ENCODE assay signal across 8 cellular contexts in genomic region chr9:120711841-120712538, GRCh38. TPM values are rescaled to one million over a fixed set of nuclear protein-coding genes. Genes with fewer than 3 reads are reported as not detected.
DNase-seq lines count a peak whose midpoint lies in the region; ATAC-seq, FAIRE-seq and TF ChIP-seq lines count a peak whose summit lies in the region.

No MANE protein-coding gene starts in this region.

- no peak overlapping the region for H4K91ac ChIP-seq in H1 (replicated peaks; ENCODE audit: insufficient read length, low read length)

- H4K8ac ChIP-seq in H1 (ENCODE audit: extremely low read depth, insufficient read depth, low read length) = no peak overlapping the region
- H4K8ac ChIP-seq in mesendoderm (ENCODE audit: low read depth, low read length) = no peak overlapping the region

- H3K36me3 ChIP-seq in Panc1 (ENCODE audit: control insufficient read depth, insufficient read depth, low read length) = no peaks in the 10 kb centered on the region
- no peaks in the 10 kb centered on the region for H3K36me3 ChIP-seq in H1 (ENCODE audit: control insufficient read depth in 2 of 4, insufficient read depth in 4 of 4, low read length in 3 of 4)
- H3K36me3 ChIP-seq in ovary = no peaks in the 10 kb centered on the region
- H3K36me3 ChIP-seq in mesendoderm (ENCODE audit: control insufficient read depth, insufficient read depth, low read length) = no peaks in the 10 kb centered on the region

- TF ChIP-seq CTCF in Panc1 (IDR thresholded peaks at IDR 0.05) = no peak
- TF ChIP-seq CTCF in H1 (IDR thresholded peaks at IDR 0.05; ENCODE audit: control extremely low read depth in 1 of 3, insufficient read depth in 1 of 3, low read depth in 1 of 3, low read length in 3 of 3) = no peak
- TF ChIP-seq CTCF in ovary (IDR thresholded peaks at IDR 0.05) = no peak

- H3K27ac ChIP-seq in Panc1 (ENCODE audit: low read length) (peak overlapping the region; percentile 74), H1 (ENCODE audit: low read depth, low read length) (no peak overlapping the region), ovary (peak overlapping the region in 1 of 2 donors; percentile 3), mesendoderm (ENCODE audit: low read depth, low read length) (no peak overlapping the region)

- FAIRE-seq in H1 (lab: Jason Lieb, UNC) = no peak

- H3K9me3 ChIP-seq in Panc1 (ENCODE audit: control insufficient read depth, insufficient read depth, low read depth, low read length) = no peaks in the 10 kb centered on the region
- H3K9me3 ChIP-seq in H1 (ENCODE audit: insufficient read depth in 2 of 2, low read depth in 1 of 2, low read length in 1 of 2) = no peaks in the 10 kb centered on the region
- no peaks in the 10 kb centered on the region for H3K9me3 ChIP-seq in ovary

- no peak overlapping the region for H2BK5ac ChIP-seq in H1 (ENCODE audit: low read depth, low read length)
- no peak overlapping the region for H2BK5ac ChIP-seq in mesendoderm (ENCODE audit: low read length)

- no peak overlapping the region for H4K5ac ChIP-seq in H1 (ENCODE audit: insufficient read length, low read depth, low read length)
- H4K5ac ChIP-seq in mesendoderm (ENCODE audit: low read length) = no peak overlapping the region

- in situ Hi-C loops in Panc1 (cut with HindIII; ENCODE audit: low pct_unique_long_range_greater_than_20kb, low sequenced_read_pairs) = no loop called here

- no peak overlapping the region for H3K4ac ChIP-seq in H1 (replicated peaks; ENCODE audit: insufficient read length, low read depth, low read length)
- H3K4ac ChIP-seq in mesendoderm (ENCODE audit: low read depth, low read length) = no peak overlapping the region

- BruUV-seq in Panc1 (replicated peaks; lab: Mats Ljungman, UMichigan) = no TSS peak

- H3K9ac ChIP-seq in H1 (replicated peaks in 1 of 4; ENCODE audit: extremely low read depth in 1 of 4, low read depth in 3 of 4, low read length in 3 of 4) = no peak overlapping the region
- H3K9ac ChIP-seq in mesendoderm (ENCODE audit: low read length) = no peak overlapping the region

- H3K4me3 ChIP-seq in Panc1 (ENCODE audit: low read depth in 2 of 2, low read length in 2 of 2) = peak overlapping the region; percentile 56 to 66
- no peak overlapping the region for H3K4me3 ChIP-seq in H1 (ENCODE audit: extremely low read depth in 1 of 4, insufficient read depth in 2 of 4, low read depth in 3 of 4, low read length in 4 of 4)
- peak overlapping the region; percentile 4 for H3K4me3 ChIP-seq in ovary
- H3K4me3 ChIP-seq in mesendoderm (ENCODE audit: low read length) = no peak overlapping the region

- CTCF ChIA-PET in Panc1 (lab: Charles Lee) (no interaction called here), H1 (lab: Charles Lee; ENCODE audit: partially characterized antibody) (interaction anchor here (0.7 to 1.4 kb wide), 3 partner anchors 12 to 20 kb away, joined by 3 to 4 read pairs (median 4); no protein-coding TSS in a partner anchor)

- H3K4me2 ChIP-seq in H1 (ENCODE audit: insufficient read depth in 1 of 2, low read depth in 2 of 2, low read length in 2 of 2) (no peak overlapping the region), mesendoderm (ENCODE audit: low read length) (no peak overlapping the region)

- H3K14ac ChIP-seq in H1 (ENCODE audit: insufficient read length) = no peak overlapping the region

- H3K27me3 ChIP-seq in Panc1 (ENCODE audit: control insufficient read depth, insufficient read depth, low read length) (no peaks in the 10 kb centered on the region), H1 (replicated peaks in 1 of 4; ENCODE audit: control insufficient read depth in 3 of 4, extremely low read depth in 1 of 4, insufficient read depth in 3 of 4, low read length in 3 of 4) (peaks cover 4 to 17% (median 15%) of the 10 kb centered on the region in 4 experiments; a peak in 6 of 7 replicates), ovary (no peaks in the 10 kb centered on the region), mesendoderm (ENCODE audit: insufficient read depth, low read length, poor library complexity) (peaks cover 5% of the 10 kb centered on the region)

- intact Hi-C loops in Panc1 (cut with micrococcal nuclease; ENCODE audit: unreplicated experiment) (loop anchor here (5.0 kb wide), 1 partner anchor 95 kb away; no protein-coding TSS in a partner anchor), ovary (cut with DNase I) (loop anchor here in 2 of 4 donors (10.0 kb wide), 1 partner anchor 87 kb away; no protein-coding TSS in a partner anchor)

- H3K79me2 ChIP-seq in H1 (ENCODE audit: control insufficient read depth in 1 of 2, insufficient read depth in 2 of 2, low read length in 2 of 2) (no peaks in the 10 kb centered on the region), mesendoderm (ENCODE audit: control insufficient read depth, insufficient read depth, low read length) (no peaks in the 10 kb centered on the region)

- TF ChIP-seq RAD21 in H1 (IDR thresholded peaks at IDR 0.05 in 1 of 2, conservative IDR thresholded peaks at IDR 0.05 in 1 of 2; ENCODE audit: low read depth in 2 of 2, low read length in 2 of 2) = no peak

- DNase-seq in DMS53 (lab: John Stamatoyannopoulos, UW) (peak; percentile 52), Panc1 (ENCODE audit: low read depth, low spot score) (no peak), H1 (ENCODE audit: low read depth in 1 of 2, low spot score in 2 of 2) (no peak), ovary (no peak), SHP77 treated with DMSO at 0.1 percent for 48 hours (lab: John Stamatoyannopoulos, UW) (no peak), NCI-H1105 treated with DMSO at 0.1 percent for 48 hours (lab: John Stamatoyannopoulos, UW) (no peak), mesendoderm (no peak), glomerular visceral epithelial cell (ENCODE audit: extremely low spot score) (no peak)

- H3K18ac ChIP-seq in H1 (ENCODE audit: extremely low read depth, low read length) (no peak overlapping the region), mesendoderm (ENCODE audit: low read length) (no peak overlapping the region)

- WGBS in H1 (ENCODE audit: extremely low coverage in 1 of 2, insufficient coverage in 1 of 2, insufficient read length in 1 of 2, insufficient replicate concordance in 2 of 2, low coverage in 1 of 2, low lambda C conversion rate in 2 of 2, missing lambda C conversion rate in 1 of 2), 2 experiments = 90% methylated on average over 5 of the region's 5 CpGs; no CpG with 5 or more reads in 1 of the 2 experiments
- WGBS in ovary, 3 donors = 55 to 69% (median 62%) methylated on average over 5 of the region's 5 CpGs
- WGBS in mesendoderm (ENCODE audit: extremely low coverage, insufficient coverage, low lambda C conversion rate) = no CpG with 5 or more reads among the region's 5 CpGs

- no peak for ATAC-seq in Panc1

- no peak overlapping the region for H3K23ac ChIP-seq in H1 (ENCODE audit: insufficient read length)
- H3K23ac ChIP-seq in mesendoderm (ENCODE audit: low read length) = no peak overlapping the region

- TF ChIP-seq POLR2A in H1 (IDR thresholded peaks at IDR 0.05; ENCODE audit: control extremely low read depth in 1 of 2, low read depth in 2 of 2, low read length in 2 of 2) = no peak
- no peak for TF ChIP-seq POLR2A in ovary (IDR thresholded peaks at IDR 0.05)

- H2AK5ac ChIP-seq in H1 (ENCODE audit: low read depth, low read length) = no peak overlapping the region
- no peak overlapping the region for H2AK5ac ChIP-seq in mesendoderm (ENCODE audit: low read length)

- no peak for TF ChIP-seq EP300 in H1 (IDR thresholded peaks at IDR 0.05; ENCODE audit: borderline replicate concordance in 1 of 2, low read depth in 2 of 2, low read length in 2 of 2)
- no peak for TF ChIP-seq EP300 in ovary (IDR thresholded peaks at IDR 0.05)

- H3K56ac ChIP-seq in H1 (replicated peaks; ENCODE audit: insufficient read length, low read depth, low read length) = peak overlapping the region; percentile 48
- no peak overlapping the region for H3K56ac ChIP-seq in mesendoderm (ENCODE audit: low read length)

- POLR2A ChIA-PET in Panc1 (lab: Charles Lee) (no interaction called here), H1 (lab: Charles Lee; ENCODE audit: partially characterized antibody) (no interaction called here)

- H2BK120ac ChIP-seq in H1 (replicated peaks; ENCODE audit: low read depth, low read length) (no peak overlapping the region), mesendoderm (ENCODE audit: low read depth, low read length) (no peak overlapping the region)

- H2AFZ ChIP-seq in H1 (ENCODE audit: low read length) = no peak overlapping the region

- H2BK15ac ChIP-seq in H1 (ENCODE audit: low read length) (no peak overlapping the region), mesendoderm (replicated peaks; ENCODE audit: low read depth) (no peak overlapping the region)

- H3K23me2 ChIP-seq in H1 (ENCODE audit: low read depth, low read length) = peaks cover 13% of the 10 kb centered on the region; the same call in 1 of the 2 replicates

- H3K79me1 ChIP-seq in H1 (ENCODE audit: low read depth, low read length) = no peaks in the 10 kb centered on the region
- H3K79me1 ChIP-seq in mesendoderm (ENCODE audit: low read length) = no peaks in the 10 kb centered on the region

- peaks cover 0 to 2% of the 10 kb centered on the region in 2 experiments for H4K20me1 ChIP-seq in H1 (replicated peaks in 1 of 2; ENCODE audit: control insufficient read depth in 1 of 2, insufficient read depth in 2 of 2, low read length in 2 of 2)

- H2BK12ac ChIP-seq in H1 (ENCODE audit: low read depth, low read length) = no peak overlapping the region

- H3K4me1 ChIP-seq in Panc1 (ENCODE audit: control insufficient read depth, insufficient read depth, low read length) (peaks cover 33% of the 10 kb centered on the region), H1 (replicated peaks in 1 of 4; ENCODE audit: control insufficient read depth in 3 of 4, insufficient read depth in 4 of 4, low read length in 3 of 4) (peaks cover 0 to 9% (median 8%) of the 10 kb centered on the region in 4 experiments; a peak in 4 of 7 replicates), ovary (ENCODE audit: insufficient read depth) (peaks cover 11% of the 10 kb centered on the region), mesendoderm (ENCODE audit: control insufficient read depth, low read depth, low read length) (no peaks in the 10 kb centered on the region)

- no peak overlapping the region for H2BK20ac ChIP-seq in H1 (ENCODE audit: low read length)

TF ChIP-seq in H1, 55 proteins besides CTCF, POLR2A, EP300 and RAD21 (continues in another document):
- no peak for TF ChIP-seq TEAD4 (IDR thresholded peaks at IDR 0.05; ENCODE audit: low read depth, low read length)

RNA-seq across cellular contexts. Expression of gene MEGF9, which starts 2.3 kb away (rescaled TPM):
- total RNA-seq in Panc1 (2021; ENCODE audit: unreplicated experiment) = 6.3 TPM
- 3.2 TPM for polyA plus RNA-seq in Panc1 (2012; ENCODE audit: insufficient read length)
- total RNA-seq in H1 (2021; fragmentation: NEBNext Ultra II Directional; extraction: Animal tissue kit (Norgen Biotek cat#: 25700)) = 1.3 and 1.8 TPM in 2 replicates
- 0.38 and 0.45 TPM in 2 replicates for polyA plus RNA-seq in H1 (2011; rRNA removed)
- 0.44 TPM for polyA plus RNA-seq in H1 (2011; cell fraction: cytosol; rRNA removed)
- 0.34 TPM for polyA plus RNA-seq in H1 (2011; cell fraction: nucleus; rRNA removed)
- 0.55 to 1.1 TPM (median 0.70 TPM) in 4 replicates for polyA plus RNA-seq in H1 (2012, experiment 1 of 2)
- polyA plus RNA-seq in H1 (2012, experiment 2 of 2) = 0.09 TPM
- polyA plus RNA-seq in H1 (2013, experiment 1 of 2) = 1.1 TPM
- polyA plus RNA-seq in H1 (2013, experiment 2 of 2) = 1.1 TPM
- polyA minus RNA-seq in H1 (2011; rRNA and poly(A)+ RNA removed) = 0.79 and 1.2 TPM in 2 replicates
- 0.95 TPM for polyA minus RNA-seq in H1 (2011; cell fraction: cytosol; rRNA and poly(A)+ RNA removed)
- 1.4 TPM for polyA minus RNA-seq in H1 (2011; cell fraction: nucleus; rRNA and poly(A)+ RNA removed)
- total RNA-seq in ovary = 10 to 100 TPM; 12.6 to 20.8 (median 14.6) TPM
- 10 to 100 TPM in 1 of 2 donors, 1 to 10 TPM in 1; 9.9 to 27.3 TPM for polyA plus RNA-seq in ovary
- 1.4 TPM for polyA plus RNA-seq in mesendoderm (2013, experiment 1 of 2)
- 1.4 TPM for polyA plus RNA-seq in mesendoderm (2013, experiment 2 of 2)

Comparison
In these comparisons a context has a peak if more than half of its experiments do, and no peak if none do; other contexts are left out.
1. H3K4me3 ChIP-seq: peak in Panc1 (2 of 2) and ovary (single experiment); none in H1 (0 of 4) and mesendoderm (single experiment).